In genomic region chr1:176193023-176193422, GRCh38 we compare ENCODE assay signal across 1 cellular context.
TF ChIP-seq lines count a peak whose summit lies in the region.

No MANE protein-coding gene starts in this region.

TF ChIP-seq in GM23338, 12 proteins besides CTCF, POLR2A, EP300 and RAD21 (continued from another document):
- TF ChIP-seq ZNF462 (CRISPR knock-in tag; IDR thresholded peaks at IDR 0.05) (no peak), CREB1 (CRISPR knock-in tag; IDR thresholded peaks at IDR 0.05; ENCODE audit: low read depth) (no peak), NANOG (IDR thresholded peaks at IDR 0.05; ENCODE audit: borderline replicate concordance) (no peak), STAT1 (IDR thresholded peaks at IDR 0.05; ENCODE audit: unreplicated experiment) (no peak), ETS1 (IDR thresholded peaks at IDR 0.05) (no peak), EZH2phosphoT487 (IDR thresholded peaks at IDR 0.05; ENCODE audit: unreplicated experiment) (no peak), ZNF114 (CRISPR knock-in tag; IDR thresholded peaks at IDR 0.05) (no peak), EZH2 (IDR thresholded peaks at IDR 0.05; ENCODE audit: low read depth, unreplicated experiment) (no peak), ZNF331 (CRISPR knock-in tag; IDR thresholded peaks at IDR 0.05; ENCODE audit: low read depth) (no peak), POLR2AphosphoS5 (IDR thresholded peaks at IDR 0.05; ENCODE audit: low read depth) (no peak)
